8 cellular contexts compared by ENCODE assay signal in genomic region chr19:49157445-49158224, GRCh38. TPM values are rescaled to one million over a fixed set of nuclear protein-coding genes. Genes with fewer than 3 reads are reported as not detected.
DNase-seq lines count a peak whose midpoint lies in the region; ATAC-seq and TF ChIP-seq lines count a peak whose summit lies in the region.

TRPM4 (plus strand) TSS chr19:49157792; CDS start chr19:49157867, 75 bp downstream.

- H3K9ac ChIP-seq in parathyroid adenoma = no peak within 1 kb of the TSS

- peak within 1 kb of the TSS; percentile 90 for H2AFZ ChIP-seq in parathyroid adenoma

- H3K27ac ChIP-seq in C4-2B (peak within 1 kb of the TSS; percentile 98), angular gyrus (ENCODE audit: low read depth, low read length) (peak within 1 kb of the TSS; percentile 48), heart right ventricle (peak within 1 kb of the TSS; percentile 92 to 98 (median 96)), parathyroid adenoma (peak within 1 kb of the TSS; percentile 62)

- 0 to 1% methylated on average over 38 to 41 of the region's 41 CpGs for WGBS in heart right ventricle, 2 donors

- no peak for TF ChIP-seq CTCF in C4-2B (conservative IDR thresholded peaks at IDR 0.05)
- TF ChIP-seq CTCF in heart right ventricle (IDR thresholded peaks at IDR 0.05) = peak in 1 of 9 donors; percentile 11
- TF ChIP-seq CTCF in parathyroid adenoma (IDR thresholded peaks at IDR 0.05) = no peak

- H3K79me2 ChIP-seq in parathyroid adenoma = no peaks in the 10 kb centered on the region

- H3K4me3 ChIP-seq in heart right ventricle = peak within 1 kb of the TSS; percentile 75 to 98 (median 92)
- peak within 1 kb of the TSS; percentile 68 for H3K4me3 ChIP-seq in parathyroid adenoma (ENCODE audit: low read depth, low read length)

- intact Hi-C loops in heart right ventricle (cut with DNase I) = loop anchor here in 5 of 10 donors (5.0 to 10.0 kb wide), 4 partner anchors 40 to 520 kb away; partner anchors contain the start of genes C19orf73 (in 2 of the 5), PPFIA3 (in 2 of the 5), DBP (in 1 of the 5) and GYS1 (in 1 of the 5)

- H3K4me1 ChIP-seq in heart right ventricle (peaks cover 6 to 41% (median 24%) of the 10 kb centered on the region in 9 donors), parathyroid adenoma (peaks cover 4% of the 10 kb centered on the region)

- TF ChIP-seq EP300 in Ishikawa (IDR thresholded peaks at IDR 0.05; ENCODE audit: borderline replicate concordance) = no peak

- H3K36me3 ChIP-seq in heart right ventricle (peaks cover 0 to 19% (median 0%) of the 10 kb centered on the region in 9 donors), parathyroid adenoma (ENCODE audit: control insufficient read depth, insufficient read depth, low read length) (no peaks in the 10 kb centered on the region)

- TF ChIP-seq RAD21 in Ishikawa (IDR thresholded peaks at IDR 0.05; ENCODE audit: low read depth) = no peak

- peaks cover 0 to 16% (median 0%) of the 10 kb centered on the region in 7 donors for H3K27me3 ChIP-seq in heart right ventricle
- H3K27me3 ChIP-seq in parathyroid adenoma (ENCODE audit: control insufficient read depth, insufficient read depth, low read length) = no peaks in the 10 kb centered on the region

- DNase-seq in RPMI7951 (ENCODE audit: low read depth) = peak; percentile 83
- DNase-seq in heart right ventricle = peak; percentile 96 to 97

- ATAC-seq in heart right ventricle (peak; percentile 81 to 86 (median 84)), GM18520 (IDR thresholded peaks at IDR 0.05; ENCODE audit: unreplicated experiment) (no peak), GM19328 (IDR thresholded peaks at IDR 0.05; ENCODE audit: unreplicated experiment) (no peak)

- no peaks in the 10 kb centered on the region for H3K9me3 ChIP-seq in heart right ventricle
- H3K9me3 ChIP-seq in parathyroid adenoma (ENCODE audit: control insufficient read depth, low read length) = no peaks in the 10 kb centered on the region

- H3K4me2 ChIP-seq in parathyroid adenoma (ENCODE audit: low read length) = peak within 1 kb of the TSS; percentile 85

TF ChIP-seq in Ishikawa, 13 proteins besides CTCF, POLR2A, EP300 and RAD21:
- no peak for TF ChIP-seq EGR1 (IDR thresholded peaks at IDR 0.05)
- TF ChIP-seq CEBPB (IDR thresholded peaks at IDR 0.05) = no peak
- peak; percentile 94 for TF ChIP-seq ZBTB7A (IDR thresholded peaks at IDR 0.05; ENCODE audit: low read depth)
- TF ChIP-seq TAF1 (IDR thresholded peaks at IDR 0.05; ENCODE audit: low read depth) = peak; percentile 82
- peak; percentile 56; the same call in 1 of the 2 replicates for TF ChIP-seq TCF12 (IDR thresholded peaks at IDR 0.05; ENCODE audit: low read depth)
- peak; percentile 71 for TF ChIP-seq MAX (IDR thresholded peaks at IDR 0.05)

RNA-seq across cellular contexts. Expression of gene TRPM4, which starts in this region (rescaled TPM):
- 8.3 and 9.7 TPM in 2 replicates for total RNA-seq in RPMI7951 (2014; rRNA removed; shearing (Covaris generic))
- total RNA-seq in heart right ventricle = 10 to 100 TPM; 21.7 to 38.5 (median 33.0) TPM
- polyA plus RNA-seq in heart right ventricle = 100 to 1,000 TPM in 1 of 2 donors, 10 to 100 TPM in 1; 20.4 to 100 TPM

Comparison
In these comparisons a context has a peak if more than half of its experiments do, and no peak if none do; other contexts are left out.
1. H3K27ac ChIP-seq: peak in every context shown above with its lines; median percentile 98 in C4-2B; 96 in heart right ventricle; 62 in parathyroid adenoma; 48 in angular gyrus.
2. ATAC-seq: peak in heart right ventricle (8 of 8); none in GM18520 (single experiment) and GM19328 (single experiment).